1 cellular context compared by ENCODE assay signal in the genomic region with DNA sequence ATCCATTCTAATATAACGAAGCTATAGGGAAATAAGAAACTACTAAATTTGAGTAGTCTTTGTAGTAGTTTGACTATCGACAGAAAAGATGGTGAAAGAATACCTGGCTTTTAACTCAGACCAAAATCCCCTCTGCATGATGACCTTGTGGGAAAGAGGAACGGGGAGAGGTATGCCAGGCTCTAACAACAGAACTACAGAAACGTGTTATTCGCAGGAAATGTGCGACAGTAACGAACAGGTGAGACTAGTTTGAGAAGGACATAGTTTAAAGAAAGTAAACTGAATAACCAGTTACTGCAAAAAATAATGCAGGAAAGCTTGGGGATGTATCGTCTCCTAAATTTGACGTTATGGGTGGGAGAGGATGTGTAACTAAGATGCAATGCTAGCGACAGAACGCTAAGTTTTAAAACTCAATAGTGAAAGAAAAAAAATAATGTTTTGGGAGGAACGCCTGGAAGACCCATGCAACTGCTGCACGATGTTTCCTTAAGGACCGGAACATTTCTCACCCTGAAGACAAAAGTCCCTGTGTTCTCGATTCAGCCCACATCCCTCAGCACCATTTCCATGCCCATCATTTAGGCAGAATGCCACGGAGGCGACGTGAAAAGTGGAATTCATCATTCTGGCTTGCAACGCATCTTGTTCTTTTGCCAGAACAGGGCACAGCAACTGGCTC.
TF ChIP-seq lines count a peak whose summit lies in the region.

No MANE protein-coding gene starts in this region.

TF ChIP-seq in GM12878, 131 proteins besides CTCF, POLR2A, EP300 and RAD21 (continued from another document):
- TF ChIP-seq, protein P1, sequence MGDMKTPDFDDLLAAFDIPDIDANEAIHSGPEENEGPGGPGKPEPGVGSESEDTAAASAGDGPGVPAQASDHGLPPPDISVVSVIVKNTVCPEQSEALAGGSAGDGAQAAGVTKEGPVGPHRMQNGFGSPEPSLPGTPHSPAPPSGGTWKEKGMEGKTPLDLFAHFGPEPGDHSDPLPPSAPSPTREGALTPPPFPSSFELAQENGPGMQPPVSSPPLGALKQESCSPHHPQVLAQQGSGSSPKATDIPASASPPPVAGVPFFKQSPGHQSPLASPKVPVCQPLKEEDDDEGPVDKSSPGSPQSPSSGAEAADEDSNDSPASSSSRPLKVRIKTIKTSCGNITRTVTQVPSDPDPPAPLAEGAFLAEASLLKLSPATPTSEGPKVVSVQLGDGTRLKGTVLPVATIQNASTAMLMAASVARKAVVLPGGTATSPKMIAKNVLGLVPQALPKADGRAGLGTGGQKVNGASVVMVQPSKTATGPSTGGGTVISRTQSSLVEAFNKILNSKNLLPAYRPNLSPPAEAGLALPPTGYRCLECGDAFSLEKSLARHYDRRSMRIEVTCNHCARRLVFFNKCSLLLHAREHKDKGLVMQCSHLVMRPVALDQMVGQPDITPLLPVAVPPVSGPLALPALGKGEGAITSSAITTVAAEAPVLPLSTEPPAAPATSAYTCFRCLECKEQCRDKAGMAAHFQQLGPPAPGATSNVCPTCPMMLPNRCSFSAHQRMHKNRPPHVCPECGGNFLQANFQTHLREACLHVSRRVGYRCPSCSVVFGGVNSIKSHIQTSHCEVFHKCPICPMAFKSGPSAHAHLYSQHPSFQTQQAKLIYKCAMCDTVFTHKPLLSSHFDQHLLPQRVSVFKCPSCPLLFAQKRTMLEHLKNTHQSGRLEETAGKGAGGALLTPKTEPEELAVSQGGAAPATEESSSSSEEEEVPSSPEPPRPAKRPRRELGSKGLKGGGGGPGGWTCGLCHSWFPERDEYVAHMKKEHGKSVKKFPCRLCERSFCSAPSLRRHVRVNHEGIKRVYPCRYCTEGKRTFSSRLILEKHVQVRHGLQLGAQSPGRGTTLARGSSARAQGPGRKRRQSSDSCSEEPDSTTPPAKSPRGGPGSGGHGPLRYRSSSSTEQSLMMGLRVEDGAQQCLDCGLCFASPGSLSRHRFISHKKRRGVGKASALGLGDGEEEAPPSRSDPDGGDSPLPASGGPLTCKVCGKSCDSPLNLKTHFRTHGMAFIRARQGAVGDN (IDR thresholded peaks at IDR 0.05): no peak
- TF ChIP-seq IKZF2 (IDR thresholded peaks at IDR 0.05): 0 out of 4 replicates have a peak, but pooled peaks of 1 of the 2 experiments have one; percentile 9
- TF ChIP-seq BACH1 (IDR thresholded peaks at IDR 0.05; ENCODE audit: borderline replicate concordance): 0 out of 2 replicates have a peak, but pooled peaks have one; percentile 13
- no peak for TF ChIP-seq RB1 (IDR thresholded peaks at IDR 0.05; ENCODE audit: borderline replicate concordance)
- TF ChIP-seq, protein P2, sequence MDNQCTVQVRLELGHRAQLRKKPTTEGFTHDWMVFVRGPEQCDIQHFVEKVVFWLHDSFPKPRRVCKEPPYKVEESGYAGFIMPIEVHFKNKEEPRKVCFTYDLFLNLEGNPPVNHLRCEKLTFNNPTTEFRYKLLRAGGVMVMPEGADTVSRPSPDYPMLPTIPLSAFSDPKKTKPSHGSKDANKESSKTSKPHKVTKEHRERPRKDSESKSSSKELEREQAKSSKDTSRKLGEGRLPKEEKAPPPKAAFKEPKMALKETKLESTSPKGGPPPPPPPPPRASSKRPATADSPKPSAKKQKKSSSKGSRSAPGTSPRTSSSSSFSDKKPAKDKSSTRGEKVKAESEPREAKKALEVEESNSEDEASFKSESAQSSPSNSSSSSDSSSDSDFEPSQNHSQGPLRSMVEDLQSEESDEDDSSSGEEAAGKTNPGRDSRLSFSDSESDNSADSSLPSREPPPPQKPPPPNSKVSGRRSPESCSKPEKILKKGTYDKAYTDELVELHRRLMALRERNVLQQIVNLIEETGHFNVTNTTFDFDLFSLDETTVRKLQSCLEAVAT (IDR thresholded peaks at IDR 0.05): 0 out of 2 replicates have a peak, but pooled peaks have one; percentile 13
- TF ChIP-seq YY1 (IDR thresholded peaks at IDR 0.05; ENCODE audit: low read depth, low read length): 0 out of 2 replicates have a peak, but pooled peaks have one; percentile 8
- TF ChIP-seq, protein P3, sequence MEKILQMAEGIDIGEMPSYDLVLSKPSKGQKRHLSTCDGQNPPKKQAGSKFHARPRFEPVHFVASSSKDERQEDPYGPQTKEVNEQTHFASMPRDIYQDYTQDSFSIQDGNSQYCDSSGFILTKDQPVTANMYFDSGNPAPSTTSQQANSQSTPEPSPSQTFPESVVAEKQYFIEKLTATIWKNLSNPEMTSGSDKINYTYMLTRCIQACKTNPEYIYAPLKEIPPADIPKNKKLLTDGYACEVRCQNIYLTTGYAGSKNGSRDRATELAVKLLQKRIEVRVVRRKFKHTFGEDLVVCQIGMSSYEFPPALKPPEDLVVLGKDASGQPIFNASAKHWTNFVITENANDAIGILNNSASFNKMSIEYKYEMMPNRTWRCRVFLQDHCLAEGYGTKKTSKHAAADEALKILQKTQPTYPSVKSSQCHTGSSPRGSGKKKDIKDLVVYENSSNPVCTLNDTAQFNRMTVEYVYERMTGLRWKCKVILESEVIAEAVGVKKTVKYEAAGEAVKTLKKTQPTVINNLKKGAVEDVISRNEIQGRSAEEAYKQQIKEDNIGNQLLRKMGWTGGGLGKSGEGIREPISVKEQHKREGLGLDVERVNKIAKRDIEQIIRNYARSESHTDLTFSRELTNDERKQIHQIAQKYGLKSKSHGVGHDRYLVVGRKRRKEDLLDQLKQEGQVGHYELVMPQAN (conservative IDR thresholded peaks at IDR 0.05): 0 out of 2 replicates have a peak, but pooled peaks have one; percentile 46
- peak; percentile 41; the same call in 1 of the 2 replicates for TF ChIP-seq SPI1 (IDR thresholded peaks at IDR 0.05; ENCODE audit: borderline replicate concordance, insufficient read depth, low read depth, low read length)
- no peak for TF ChIP-seq ZNF24 (IDR thresholded peaks at IDR 0.05)
TF ChIP-seq in GM12878: peak in this region for 9.
